Comparison of ENCODE assay signal across 29 cellular contexts in the genomic region with DNA sequence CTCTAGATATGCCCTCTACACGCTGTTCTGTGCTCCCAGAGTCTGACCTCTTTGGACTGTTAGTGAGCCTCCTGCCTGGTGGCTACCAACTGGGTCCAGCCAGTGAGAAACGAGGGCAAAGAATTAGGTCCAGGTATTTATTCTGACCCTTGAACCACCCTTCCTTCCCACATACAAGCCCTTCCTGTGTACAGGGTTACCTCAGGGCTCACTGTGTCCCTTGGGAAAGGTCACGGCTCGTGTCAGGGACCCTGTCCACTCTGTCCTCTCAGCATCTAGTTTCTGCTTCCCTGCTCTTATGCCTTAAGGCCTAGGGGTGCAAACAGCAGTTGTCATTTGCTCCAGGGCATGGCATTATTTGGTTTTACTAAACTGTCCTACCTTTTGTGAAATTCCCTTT.
"Had no signal": no experiment of that assay in that cellular context is flagged by ENCODE, and none has a peak within 500 bp of the region (broad histone marks: within the 10 kb centered on the region; RNA-seq: fewer than 3 reads in every experiment).

No MANE protein-coding gene starts in this region.

- H2AFZ ChIP-seq: hepatocyte had no signal

- H3K27me3 ChIP-seq: colonic mucosa, gastrocnemius medialis, heart left ventricle, hepatocyte, neutrophil, pancreas, transverse colon had no signal

- H3K9me3 ChIP-seq: colonic mucosa, gastrocnemius medialis, heart left ventricle, mucosa of descending colon, neutrophil, pancreas, suprapubic skin, transverse colon had no signal

- H3K27me3 Mint-ChIP-seq: dendritic cell treated with granulocyte-macrophage colony-stimulating factor and Interleukin-4, amounts not matched to agents 40 ng/mL and 50 ng/mL, for 4 days; stimulated activated naive CD8-positive, alpha-beta T cell treated with anti-CD3 and anti-CD28 coated beads, Interleukin-15, amount 100 ng/mL, for 72 hours had no signal

- FAIRE-seq: pancreas had no signal

- H3K27ac ChIP-seq: colonic mucosa, epithelial cell of prostate, gastrocnemius medialis, heart left ventricle, hepatocyte, neutrophil, pancreas, skin epidermis, suprapubic skin, transverse colon had no signal

- H3K4me3 Mint-ChIP-seq: dendritic cell treated with granulocyte-macrophage colony-stimulating factor and Interleukin-4, amounts not matched to agents 40 ng/mL and 50 ng/mL, for 4 days; endodermal cell; memory B cell; mesothelial cell of epicardium; naive B cell; natural killer cell treated with Interleukin-12 subunit alpha and Interleukin-12 subunit beta and Interleukin-15 and Interleukin-18, amount 100 ng/mL, for 72 hours; neural crest cell; stimulated activated naive CD8-positive, alpha-beta T cell treated with anti-CD3 and anti-CD28 coated beads, Interleukin-15, amount 100 ng/mL, for 72 hours had no signal

- H3K4me3 ChIP-seq: colonic mucosa, gastrocnemius medialis, heart left ventricle, hepatocyte, lung, mucosa of descending colon, pancreas, skin epidermis, suprapubic skin, transverse colon had no signal

- H3K27ac Mint-ChIP-seq: dendritic cell treated with granulocyte-macrophage colony-stimulating factor and Interleukin-4, amounts not matched to agents 40 ng/mL and 50 ng/mL, for 4 days; endodermal cell; memory B cell; mesothelial cell of epicardium; natural killer cell treated with Interleukin-12 subunit alpha and Interleukin-12 subunit beta and Interleukin-15 and Interleukin-18, amount 100 ng/mL, for 72 hours had no signal

- H3K4me2 ChIP-seq: hepatocyte had no signal

- H3K79me2 ChIP-seq: hepatocyte had no signal

- ATAC-seq: esophagus mucosa; gastrocnemius medialis; heart left ventricle; left lobe of liver; mucosa of descending colon; natural killer cell treated with Interleukin-12 subunit alpha and Interleukin-12 subunit beta and Interleukin-15 and Interleukin-18, amount 100 ng/mL, for 72 hours; stimulated activated naive CD8-positive, alpha-beta T cell treated with anti-CD3 and anti-CD28 coated beads, Interleukin-15, amount 100 ng/mL, for 72 hours had no signal

- H3K9me3 Mint-ChIP-seq: dendritic cell treated with granulocyte-macrophage colony-stimulating factor and Interleukin-4, amounts not matched to agents 40 ng/mL and 50 ng/mL, for 4 days; endodermal cell; memory B cell; natural killer cell treated with Interleukin-12 subunit alpha and Interleukin-12 subunit beta and Interleukin-15 and Interleukin-18, amount 100 ng/mL, for 72 hours; stimulated activated naive CD8-positive, alpha-beta T cell treated with anti-CD3 and anti-CD28 coated beads, Interleukin-15, amount 100 ng/mL, for 72 hours had no signal

- DNase-seq: colonic mucosa; effector CD8-positive, alpha-beta T cell; foreskin fibroblast; gastrocnemius medialis; heart left ventricle; kidney; mucosa of descending colon; naive B cell; pancreas; retina; stimulated activated CD4-positive, alpha-beta T cell treated with anti-CD3 and anti-CD28 coated beads, Interleukin-15, amount 100 ng/mL, for 24 hours; stimulated activated CD4-positive, alpha-beta T cell treated with anti-CD3 and anti-CD28 coated beads, Interleukin-2, amount 100 ng/mL, for 48 hours; stimulated activated naive CD4-positive, alpha-beta T cell; stimulated activated naive CD8-positive, alpha-beta T cell treated with anti-CD3 and anti-CD28 coated beads, Interleukin-15, amount 100 ng/mL, for 72 hours; transverse colon had no signal

- H3K4me1 ChIP-seq: colonic mucosa, gastrocnemius medialis, heart left ventricle, pancreas, suprapubic skin had no signal

- H3K36me3 Mint-ChIP-seq: memory B cell; naive B cell; natural killer cell treated with Interleukin-12 subunit alpha and Interleukin-12 subunit beta and Interleukin-15 and Interleukin-18, amount 100 ng/mL, for 72 hours had no signal

- H3K36me3 ChIP-seq: colonic mucosa, gastrocnemius medialis, heart left ventricle, neutrophil, pancreas, suprapubic skin, transverse colon had no signal
